Comparison of ENCODE assay signal across 18 cellular contexts in genomic region chr12:12365442-12365802, GRCh38. TPM values are rescaled to one million over a fixed set of nuclear protein-coding genes. Genes with fewer than 3 reads are reported as not detected.
DNase-seq lines count a peak whose midpoint lies in the region; ATAC-seq lines count a peak whose summit lies in the region.
"Had no signal": no experiment of that assay in that cellular context is flagged by ENCODE, and none has a peak within 500 bp of the region (broad histone marks: within the 10 kb centered on the region; RNA-seq: fewer than 3 reads in every experiment).

No MANE protein-coding gene starts in this region.

- no peaks in the 10 kb centered on the region for H3K9me2 ChIP-seq in GM23248 (ENCODE audit: insufficient read depth)

- H3K27ac Mint-ChIP-seq in CD4-positive, alpha-beta memory T cell = peak overlapping the region in 4 of 7 donors; percentile 31 to 61 (median 46)
- H3K27ac Mint-ChIP-seq in activated naive CD8-positive, alpha-beta T cell treated with anti-CD3 and anti-CD28 coated beads for 36 hours = peak overlapping the region; percentile 17
- H3K27ac Mint-ChIP-seq in immature natural killer cell = peak overlapping the region in 5 of 6 donors; percentile 64 to 87 (median 82)
- H3K27ac Mint-ChIP-seq: B cell; HFFc6; stimulated activated naive CD8-positive, alpha-beta T cell treated with anti-CD3 and anti-CD28 coated beads, Interleukin-15, Interleukin-2, amounts not matched to agents 100 ng/mL and 50 ng/mL, for 24 hours had no signal

- peaks cover 32 to 40% of the 10 kb centered on the region in 2 donors for H3K36me3 Mint-ChIP-seq in CD4-positive, alpha-beta memory T cell
- peaks cover 40% of the 10 kb centered on the region for H3K36me3 Mint-ChIP-seq in activated naive CD8-positive, alpha-beta T cell treated with anti-CD3 and anti-CD28 coated beads for 36 hours
- H3K36me3 Mint-ChIP-seq in immature natural killer cell = peaks cover 4 to 15% (median 10%) of the 10 kb centered on the region in 3 donors

- no peak overlapping the region for H3K27ac ChIP-seq in CD4-positive, alpha-beta memory T cell (ENCODE audit: low read depth, low read length)
- no peak overlapping the region; the same call in 1 of the 2 replicates for H3K27ac ChIP-seq in GM23248
- H3K27ac ChIP-seq: upper lobe of right lung, WERI-Rb-1 had no signal

- H3K79me2 ChIP-seq in GM23248 (ENCODE audit: insufficient read depth) = peaks cover 20% of the 10 kb centered on the region

- in situ Hi-C loops in GM23248 (cut with MboI) = no loop called here

- H3K9me3 ChIP-seq in CD4-positive, alpha-beta memory T cell (ENCODE audit: control insufficient read depth in 1 of 2, low read length in 2 of 2) = no peaks in the 10 kb centered on the region
- H3K9me3 ChIP-seq in GM23248 (ENCODE audit: low read depth) = no peaks in the 10 kb centered on the region
- H3K9me3 ChIP-seq: upper lobe of right lung had no signal

- H3K27me3 Mint-ChIP-seq in CD4-positive, alpha-beta memory T cell = no peaks in the 10 kb centered on the region
- H3K27me3 Mint-ChIP-seq in activated naive CD8-positive, alpha-beta T cell treated with anti-CD3 and anti-CD28 coated beads for 36 hours = no peaks in the 10 kb centered on the region
- H3K27me3 Mint-ChIP-seq in immature natural killer cell (ENCODE audit: low read depth in 3 of 3) = peaks cover 0 to 3% (median 0%) of the 10 kb centered on the region in 3 donors
- H3K27me3 Mint-ChIP-seq: B cell; stimulated activated naive CD8-positive, alpha-beta T cell treated with anti-CD3 and anti-CD28 coated beads, Interleukin-15, Interleukin-2, amounts not matched to agents 100 ng/mL and 50 ng/mL, for 24 hours had no signal

- intact Hi-C loops in CD4-positive, alpha-beta memory T cell (cut with micrococcal nuclease) = no loop called here

- H3F3A ChIP-seq in GM23248 (ENCODE audit: insufficient read depth) = no peaks in the 10 kb centered on the region

- ATAC-seq in HG02970 (IDR thresholded peaks at IDR 0.05; ENCODE audit: low FRiP score, unreplicated experiment) (no peak), HG03135 (IDR thresholded peaks at IDR 0.05; ENCODE audit: unreplicated experiment) (no peak)
- ATAC-seq: upper lobe of right lung had no signal

- H3K4me1 Mint-ChIP-seq in CD4-positive, alpha-beta memory T cell = peaks cover 45 to 59% (median 51%) of the 10 kb centered on the region in 4 donors
- peaks cover 37% of the 10 kb centered on the region for H3K4me1 Mint-ChIP-seq in activated naive CD8-positive, alpha-beta T cell treated with anti-CD3 and anti-CD28 coated beads for 36 hours
- peaks cover 38 to 67% of the 10 kb centered on the region in 2 donors for H3K4me1 Mint-ChIP-seq in immature natural killer cell

- H3K4me2 ChIP-seq in GM23248 (ENCODE audit: unreplicated experiment) = no peak overlapping the region

- WGBS in GM23248 (ENCODE audit: low coverage in 1 of 2, low lambda C conversion rate in 2 of 2, missing lambda C conversion rate in 2 of 2), 2 experiments = 96 to 99% methylated on average over 5 of the region's 5 CpGs

- H3K4me1 ChIP-seq in CD4-positive, alpha-beta memory T cell (ENCODE audit: insufficient read depth, low read length) = peaks cover 39% of the 10 kb centered on the region
- peaks cover 10% of the 10 kb centered on the region; the same call in 1 of the 2 replicates for H3K4me1 ChIP-seq in GM23248 (ENCODE audit: insufficient read depth)
- H3K4me1 ChIP-seq: upper lobe of right lung had no signal

- no peak for DNase-seq in CD4-positive, alpha-beta memory T cell
- DNase-seq in GM23248 = no peak
- no peak for DNase-seq in activated naive CD8-positive, alpha-beta T cell treated with anti-CD3 and anti-CD28 coated beads for 36 hours
- DNase-seq in immature natural killer cell = no peak
- DNase-seq in foreskin melanocyte = no peak
- DNase-seq: activated CD4-positive, alpha-beta T cell treated with anti-CD3 and anti-CD28 coated beads, Interleukin-2, amount 50 U/mL, for 4 hours; activated T-cell treated with anti-CD3 and anti-CD28 coated beads, Interleukin-2, amount 50 U/mL, for 1 hour; HFFc6; NCI-H1436 treated with DMSO at 0.1 percent for 48 hours; NCI-H774; Right ventricle myocardium superior; upper lobe of right lung; WERI-Rb-1 had no signal

- H3K9ac ChIP-seq in GM23248 = peak overlapping the region; percentile 15; the same call in 1 of the 2 replicates

- H4K20me1 ChIP-seq in GM23248 (ENCODE audit: insufficient read depth) = no peaks in the 10 kb centered on the region

- H3K36me3 ChIP-seq in CD4-positive, alpha-beta memory T cell (ENCODE audit: insufficient read depth, low read length) = peaks cover 4% of the 10 kb centered on the region
- no peaks in the 10 kb centered on the region for H3K36me3 ChIP-seq in GM23248 (ENCODE audit: low read depth)

- H2AFZ ChIP-seq in GM23248 = no peak overlapping the region

- H3K27me3 ChIP-seq in CD4-positive, alpha-beta memory T cell (ENCODE audit: insufficient read depth, low read length) = no peaks in the 10 kb centered on the region
- no peaks in the 10 kb centered on the region for H3K27me3 ChIP-seq in GM23248 (replicated peaks; ENCODE audit: insufficient read depth)
- H3K27me3 ChIP-seq: upper lobe of right lung had no signal

- no peaks in the 10 kb centered on the region for H3K9me3 Mint-ChIP-seq in CD4-positive, alpha-beta memory T cell
- H3K9me3 Mint-ChIP-seq in activated naive CD8-positive, alpha-beta T cell treated with anti-CD3 and anti-CD28 coated beads for 36 hours = no peaks in the 10 kb centered on the region
- H3K9me3 Mint-ChIP-seq in immature natural killer cell = no peaks in the 10 kb centered on the region
- H3K9me3 Mint-ChIP-seq: HFFc6; stimulated activated naive CD8-positive, alpha-beta T cell treated with anti-CD3 and anti-CD28 coated beads, Interleukin-15, Interleukin-2, amounts not matched to agents 100 ng/mL and 50 ng/mL, for 24 hours had no signal

- peak overlapping the region in 2 of 8 donors; percentile 4 to 21 for H3K4me3 Mint-ChIP-seq in CD4-positive, alpha-beta memory T cell
- H3K4me3 Mint-ChIP-seq in activated naive CD8-positive, alpha-beta T cell treated with anti-CD3 and anti-CD28 coated beads for 36 hours = no peak overlapping the region
- H3K4me3 Mint-ChIP-seq in immature natural killer cell = peak overlapping the region in 1 of 5 donors; percentile 33
- H3K4me3 Mint-ChIP-seq: B cell; HFFc6; stimulated activated naive CD8-positive, alpha-beta T cell treated with anti-CD3 and anti-CD28 coated beads, Interleukin-15, Interleukin-2, amounts not matched to agents 100 ng/mL and 50 ng/mL, for 24 hours had no signal

- POLR2A ChIA-PET in CD4-positive, alpha-beta memory T cell (lab: Charles Lee; ENCODE audit: partially characterized antibody) = interaction anchor here (1.0 to 4.3 kb wide), 3 partner anchors 8 to 371 kb away, joined by 3 to 50 read pairs (median 3); partner anchors contain the start of gene BORCS5

- CTCF ChIA-PET in CD4-positive, alpha-beta memory T cell (lab: Charles Lee; ENCODE audit: partially characterized antibody) = interaction anchor here (0.6 to 3.1 kb wide), 4 partner anchors 12 to 372 kb away, joined by 3 to 16 read pairs (median 3); no protein-coding TSS in a partner anchor

- no peak overlapping the region for H3K4me3 ChIP-seq in CD4-positive, alpha-beta memory T cell (ENCODE audit: low read length in 2 of 2)
- H3K4me3 ChIP-seq in GM23248 = no peak overlapping the region
- H3K4me3 ChIP-seq: skin epidermis, upper lobe of right lung had no signal

RNA-seq across cellular contexts. Expression of gene BORCS5, which starts 8.5 kb away (rescaled TPM):
- total RNA-seq in CD4-positive, alpha-beta memory T cell = 10 to 100 TPM; 21.3 to 26.8 TPM
- polyA plus RNA-seq in CD4-positive, alpha-beta memory T cell = 10 to 100 TPM; 27.5 to 28.1 TPM
- 4.6 and 7.7 TPM in 2 replicates for total RNA-seq in GM23248 (2014; rRNA removed; shearing (Covaris generic))
- polyA plus RNA-seq in GM23248 (2016; fragmentation: Nextera tagmentation; extraction: Ambion mirVana) (14.1 and 17.2 TPM in 2 replicates), immature natural killer cell (10 to 100 TPM; 16.7 to 34.5 (median 25.6) TPM)
- 10 to 100 TPM; 25.5 to 25.8 TPM for total RNA-seq in activated naive CD8-positive, alpha-beta T cell treated with anti-CD3 and anti-CD28 coated beads for 36 hours

RNA-seq across cellular contexts. Expression of gene MANSC1, which starts 15.4 kb away (rescaled TPM):
- under 1 TPM; 0.35 to 0.44 TPM for total RNA-seq in CD4-positive, alpha-beta memory T cell
- polyA plus RNA-seq in CD4-positive, alpha-beta memory T cell = 1 to 10 TPM in 1 of 2 donors, under 1 TPM in 1; 0.50 to 1.4 TPM
- 2.5 and 12.2 TPM in 2 replicates for total RNA-seq in GM23248 (2014; rRNA removed; shearing (Covaris generic))
- polyA plus RNA-seq in GM23248 (2016; fragmentation: Nextera tagmentation; extraction: Ambion mirVana) = 8.2 and 8.5 TPM in 2 replicates
- total RNA-seq in activated naive CD8-positive, alpha-beta T cell treated with anti-CD3 and anti-CD28 coated beads for 36 hours = under 1 TPM; 0.43 to 0.76 TPM
- polyA plus RNA-seq in immature natural killer cell = under 1 TPM in 2 of 3 donors, not detected in 1; 0.09 to 0.77 TPM

Comparison
In these comparisons a context has a peak if more than half of its experiments do, and no peak if none do; other contexts are left out.
1. H3K27ac Mint-ChIP-seq: peak in every context shown above with its lines; median percentile 82 in immature natural killer cell; 46 in CD4-positive, alpha-beta memory T cell; 17 in activated naive CD8-positive, alpha-beta T cell treated with anti-CD3 and anti-CD28 coated beads for 36 hours.